ENCODE assay signal across 22 cellular contexts in the genomic region with DNA sequence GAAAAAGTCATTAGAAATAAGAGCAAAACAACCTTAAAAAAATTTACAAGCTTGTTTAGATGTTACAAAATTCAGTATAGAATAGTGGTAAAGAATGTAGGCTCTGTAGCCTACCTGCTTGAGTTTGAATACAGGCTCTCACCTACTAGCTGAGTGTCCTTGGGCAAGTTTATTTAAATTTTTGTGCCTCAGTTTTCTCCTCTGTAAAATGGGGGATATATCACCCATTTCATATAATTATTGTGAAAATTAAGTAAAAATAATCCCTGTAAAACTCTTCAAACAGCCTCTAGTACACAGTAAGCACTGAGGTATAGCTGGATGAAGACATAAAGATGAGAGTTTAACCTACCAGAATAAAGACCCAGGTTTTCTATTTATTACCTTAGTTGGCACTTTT.
"Had no signal": no experiment of that assay in that cellular context is flagged by ENCODE, and none has a peak within 500 bp of the region (broad histone marks: within the 10 kb centered on the region; RNA-seq: fewer than 3 reads in every experiment).

No MANE protein-coding gene starts in this region.

- H3K4me1 ChIP-seq: SJSA1 had no signal

- H3K27me3 Mint-ChIP-seq: IgD-negative memory B cell had no signal

- H3K27me3 ChIP-seq: MG63, SJSA1 had no signal

- DNase-seq: Karpas-422, KBM-7, MG63, NCI-H1105 treated with DMSO at 0.1 percent for 48 hours, NCI-H1417 treated with DMSO at 0.1 percent for 48 hours, NCI-H146, NCI-H1694 treated with DMSO at 0.1 percent for 48 hours, NCI-H1930, NCI-H2081 treated with DMSO at 0.1 percent for 48 hours, NCI-H2171, NCI-H226, NCI-H446, NCI-H510A, NCI-H524 treated with DMSO at 0.1 percent for 48 hours, NCI-H69, NCI-H774, Right ventricle myocardium superior, RPMI8226, SIG-M5 had no signal

- H3K9me3 ChIP-seq: MG63, SJSA1 had no signal

- H3K9me3 Mint-ChIP-seq: IgD-negative memory B cell had no signal

- H3K4me3 ChIP-seq: MG63, SJSA1, SK-N-MC had no signal

- H3K27ac ChIP-seq: SJSA1, SK-N-MC had no signal

- H3K4me3 Mint-ChIP-seq: IgD-negative memory B cell had no signal
